ENCODE assay signal across 8 cellular contexts in the genomic region with DNA sequence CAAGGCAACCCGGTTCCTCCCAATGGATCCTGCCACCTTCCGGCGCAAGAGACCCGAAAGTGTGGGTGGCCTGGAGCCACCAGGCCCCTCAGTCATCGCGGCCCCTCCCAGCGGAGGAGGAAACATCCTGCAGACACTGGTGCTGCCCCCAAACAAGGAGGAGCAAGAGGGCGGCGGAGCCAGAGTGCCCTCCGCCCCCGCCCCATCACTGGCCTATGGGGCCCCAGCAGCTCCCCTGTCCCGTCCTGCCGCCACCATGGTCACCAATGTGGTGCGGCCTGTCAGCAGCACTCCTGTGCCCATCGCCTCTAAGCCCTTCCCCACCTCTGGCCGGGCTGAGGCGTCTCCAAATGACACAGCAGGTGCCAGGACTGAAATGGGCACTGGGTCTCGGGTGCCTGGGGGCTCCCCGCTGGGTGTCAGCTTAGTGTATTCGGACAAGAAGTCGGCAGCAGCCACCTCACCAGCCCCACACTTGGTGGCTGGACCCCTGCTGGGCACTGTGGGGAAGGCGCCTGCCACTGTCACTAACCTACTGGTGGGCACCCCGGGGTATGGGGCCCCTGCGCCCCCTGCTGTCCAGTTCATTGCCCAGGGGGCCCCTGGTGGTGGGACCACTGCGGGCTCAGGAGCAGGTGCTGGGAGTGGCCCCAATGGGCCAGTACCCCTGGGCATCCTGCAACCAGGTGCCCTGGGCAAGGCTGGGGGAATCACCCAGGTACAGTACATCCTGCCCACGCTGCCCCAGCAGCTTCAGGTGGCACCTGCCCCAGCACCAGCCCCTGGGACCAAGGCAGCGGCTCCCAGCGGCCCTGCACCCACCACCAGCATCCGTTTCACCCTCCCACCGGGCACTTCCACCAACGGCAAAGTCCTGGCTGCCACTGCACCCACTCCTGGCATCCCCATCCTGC. TPM values are rescaled to one million over a fixed set of nuclear protein-coding genes. Genes with fewer than 3 reads are reported as not detected.
DNase-seq lines count a peak whose midpoint lies in the region; ATAC-seq and TF ChIP-seq lines count a peak whose summit lies in the region.

No MANE protein-coding gene starts in this region.

- H3K27me3 ChIP-seq in adrenal gland = no peaks in the 10 kb centered on the region

- no peaks in the 10 kb centered on the region for H3K9me3 ChIP-seq in adrenal gland (replicated peaks in 1 of 3)

- 85 to 91% (median 88%) methylated on average over 12 to 31 of the region's 31 CpGs for WGBS in adrenal gland, 4 donors

- DNase-seq in DMS53 (lab: John Stamatoyannopoulos, UW) = peak; percentile 52
- no peak for DNase-seq in DMS53 treated with DMSO at 0.1 percent for 48 hours (lab: John Stamatoyannopoulos, UW; ENCODE audit: unreplicated experiment)
- DNase-seq in SHP77 (lab: John Stamatoyannopoulos, UW) = peak; percentile 24 to 27
- peak in 1 of 7 donors; percentile 36 for DNase-seq in adrenal gland
- peak; percentile 62 to 67 for DNase-seq in memory B cell (ENCODE audit: low spot score in 2 of 2)
- DNase-seq in NCI-H1417 (lab: John Stamatoyannopoulos, UW) = no peak

- no peaks in the 10 kb centered on the region for H3K27me3 Mint-ChIP-seq in memory B cell

- no peak overlapping the region for H3K4me3 ChIP-seq in adrenal gland

- H3K9me3 Mint-ChIP-seq in memory B cell = no peaks in the 10 kb centered on the region

- no peak overlapping the region for H3K4me3 Mint-ChIP-seq in memory B cell

- intact Hi-C loops in adrenal gland (cut with DNase I) = loop anchor here (5.0 kb wide), 1 partner anchor 43 kb away; no protein-coding TSS in a partner anchor

- H3K36me3 Mint-ChIP-seq in memory B cell = peaks cover 15% of the 10 kb centered on the region

- H3K27ac ChIP-seq in adrenal gland = no peak overlapping the region

- peak overlapping the region; percentile 87 for H3K27ac Mint-ChIP-seq in memory B cell

- H3K36me3 ChIP-seq in adrenal gland (replicated peaks in 1 of 2) = peaks cover 0 to 85% of the 10 kb centered on the region in 2 donors

- ATAC-seq in memory B cell (ENCODE audit: low read depth) (peak; percentile 86), HG02852 (IDR thresholded peaks at IDR 0.05; ENCODE audit: unreplicated experiment) (no peak), GM19395 (IDR thresholded peaks at IDR 0.05; ENCODE audit: unreplicated experiment) (no peak)

- peaks cover 15% of the 10 kb centered on the region for H3K4me1 Mint-ChIP-seq in memory B cell

- TF ChIP-seq CTCF in adrenal gland (IDR thresholded peaks at IDR 0.05) = peak in 5 of 6 experiments; percentile 23 to 39 (median 33)

- H3K4me1 ChIP-seq in adrenal gland (replicated peaks in 1 of 2) = peaks cover 12 to 13% of the 10 kb centered on the region in 2 donors

- TF ChIP-seq POLR2A in adrenal gland (IDR thresholded peaks at IDR 0.05) = no peak

RNA-seq across cellular contexts. Expression of a gene that starts 11.2 kb away (rescaled TPM):
- 1 to 10 TPM in 7 of 8 donors, under 1 TPM in 1; 0.78 to 2.5 (median 1.6) TPM for total RNA-seq in adrenal gland
- polyA plus RNA-seq in adrenal gland = 1 to 10 TPM in 2 of 3 donors, under 1 TPM in 1; 0.51 to 2.3 (median 1.2) TPM

RNA-seq across cellular contexts. Expression of a gene that starts 11.6 kb away (rescaled TPM):
- total RNA-seq in adrenal gland = 10 to 100 TPM; 22.7 to 41.3 (median 33.4) TPM
- polyA plus RNA-seq in adrenal gland = 10 to 100 TPM; 15.9 to 56.4 (median 37.0) TPM

RNA-seq across cellular contexts. Expression of a gene that starts 21.7 kb away (rescaled TPM):
- 100 to 1,000 TPM in 1 of 8 donors, 10 to 100 TPM in 7; 48.7 to 119 (median 72.7) TPM for total RNA-seq in adrenal gland
- polyA plus RNA-seq in adrenal gland = 100 to 1,000 TPM in 1 of 3 donors, 10 to 100 TPM in 2; 13.3 to 171 (median 61.7) TPM

RNA-seq across cellular contexts. Expression of a gene that starts 22.3 kb away (rescaled TPM):
- 1 to 10 TPM in 5 of 8 donors, not detected in 3; 2.3 to 5.9 (median 2.8) TPM for total RNA-seq in adrenal gland
- polyA plus RNA-seq in adrenal gland = 10 to 100 TPM in 1 of 3 donors, 1 to 10 TPM in 2; 4.5 to 31.7 (median 5.4) TPM

RNA-seq across cellular contexts. Expression of a gene that starts 34.7 kb away (rescaled TPM):
- 10 to 100 TPM; 21.4 to 51.9 (median 32.7) TPM for total RNA-seq in adrenal gland
- 10 to 100 TPM in 2 of 3 donors, 1 to 10 TPM in 1; 7.2 to 29.0 (median 13.0) TPM for polyA plus RNA-seq in adrenal gland

Comparison
In these comparisons a context has a peak if more than half of its experiments do, and no peak if none do; other contexts are left out.
1. DNase-seq: peak in DMS53 (single experiment), SHP77 (2 of 2) and memory B cell (2 of 2); none in DMS53 treated with DMSO at 0.1 percent for 48 hours (single experiment) and NCI-H1417 (0 of 3).